ENCODE assay signal across 8 cellular contexts in the genomic region with DNA sequence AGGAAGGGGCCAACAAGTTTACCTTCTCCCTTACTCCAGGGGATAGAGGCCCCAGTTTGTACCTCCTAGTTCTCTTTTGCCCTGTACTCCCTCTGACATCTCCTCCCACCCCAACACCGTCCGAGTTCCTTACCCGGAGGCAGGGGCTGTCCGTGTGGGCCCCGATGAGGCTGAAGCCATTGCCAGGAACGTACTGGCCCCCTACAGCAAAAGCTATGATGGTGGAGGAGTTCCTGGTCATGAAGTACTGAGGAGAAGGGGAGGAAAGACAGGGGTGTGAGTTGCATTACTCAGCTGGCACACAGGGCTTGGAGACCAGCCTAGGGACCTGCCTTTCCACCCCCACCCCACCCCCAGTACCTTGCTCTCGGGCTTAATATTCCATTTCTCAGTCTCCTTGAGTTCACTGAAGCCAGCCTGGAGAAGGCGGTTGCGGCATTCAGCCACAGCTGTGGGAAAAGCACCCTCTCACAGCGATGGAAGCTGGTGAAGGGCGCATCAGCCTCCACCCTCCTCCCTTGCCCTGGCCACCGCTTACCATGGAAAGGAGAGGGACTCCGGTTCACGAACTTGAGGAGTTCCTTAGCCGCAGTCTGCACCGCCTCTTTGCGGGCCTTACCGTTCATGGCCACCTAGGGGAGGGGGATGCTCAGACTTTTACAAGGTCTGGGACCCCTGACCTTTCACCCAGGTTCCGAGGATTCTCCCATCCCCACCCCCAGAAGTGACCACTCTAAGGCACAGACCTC. TPM values are rescaled to one million over a fixed set of nuclear protein-coding genes. Genes with fewer than 3 reads are reported as not detected.
DNase-seq lines count a peak whose midpoint lies in the region; ATAC-seq and TF ChIP-seq lines count a peak whose summit lies in the region.

No MANE protein-coding gene starts in this region.

- H3K36me3 ChIP-seq in iPS DF 6.9 (ENCODE audit: control insufficient read depth, insufficient read depth, low read length): peaks cover 25% of the 10 kb centered on the region

- no peaks in the 10 kb centered on the region for H3K9me3 ChIP-seq in iPS DF 6.9 (ENCODE audit: control insufficient read depth, insufficient read depth, low read length)

- ATAC-seq in activated CD8-positive, alpha-beta T cell treated with anti-CD3 and anti-CD28 coated beads, Interleukin-2, amount 10 ng/mL, durations not matched to agents 7 days and 5 days: no peak

- H3K4me3 ChIP-seq in HL-60 (replicated peaks; ENCODE audit: insufficient read depth, low read length) (peak overlapping the region; percentile 80), iPS DF 6.9 (ENCODE audit: low read length) (peak overlapping the region; percentile 82; the same call in 1 of the 2 replicates)

- POLR2A ChIA-PET in activated CD8-positive, alpha-beta T cell treated with anti-CD3 and anti-CD28 coated beads, Interleukin-2, amount 10 ng/mL, durations not matched to agents 7 days and 5 days (lab: Charles Lee): interaction anchor here (1.4 kb wide), 2 partner anchors 186 to 210 kb away, joined by 4 to 6 read pairs; a partner anchor contains a TSS

- no peaks in the 10 kb centered on the region for H3K4me1 ChIP-seq in iPS DF 6.9 (ENCODE audit: control insufficient read depth, insufficient read depth, low read length)

- H3K27me3 ChIP-seq in HL-60 (ENCODE audit: insufficient read depth, poor library complexity, severe bottlenecking) (no peaks in the 10 kb centered on the region), iPS DF 6.9 (ENCODE audit: control insufficient read depth, insufficient read depth, low read length) (no peaks in the 10 kb centered on the region)

- H3K27ac Mint-ChIP-seq in activated CD8-positive, alpha-beta T cell treated with anti-CD3 and anti-CD28 coated beads, Interleukin-2, amount 10 ng/mL, durations not matched to agents 7 days and 5 days: peak overlapping the region; percentile 96

- DNase-seq in HL-60 (ENCODE audit: low read depth in 1 of 2, low spot score in 1 of 2): no peak
- peak; percentile 26 for DNase-seq in activated CD8-positive, alpha-beta T cell treated with anti-CD3 and anti-CD28 coated beads, Interleukin-2, amount 10 ng/mL, durations not matched to agents 7 days and 5 days
- no peak for DNase-seq in iPS DF 6.9 (ENCODE audit: low read depth, low spot score)
- DNase-seq in stimulated activated CD4-positive, alpha-beta T cell treated with anti-CD3 and anti-CD28 coated beads, Interleukin-2, amount 100 ng/mL, for 24 hours: peak; percentile 18 to 30
- DNase-seq in D341Med (ENCODE audit: low spot score): no peak
- DNase-seq in globus pallidus (ENCODE audit: low spot score): no peak
- DNase-seq in NCI-H1048 (lab: John Stamatoyannopoulos, UW): no peak
- no peak for DNase-seq in GM10266 (ENCODE audit: extremely low spot score)

- H3K4me1 Mint-ChIP-seq in activated CD8-positive, alpha-beta T cell treated with anti-CD3 and anti-CD28 coated beads, Interleukin-2, amount 10 ng/mL, durations not matched to agents 7 days and 5 days (ENCODE audit: low read depth): peaks cover 18% of the 10 kb centered on the region

- peak overlapping the region; percentile 96 for H3K4me3 Mint-ChIP-seq in activated CD8-positive, alpha-beta T cell treated with anti-CD3 and anti-CD28 coated beads, Interleukin-2, amount 10 ng/mL, durations not matched to agents 7 days and 5 days

- CTCF ChIA-PET in activated CD8-positive, alpha-beta T cell treated with anti-CD3 and anti-CD28 coated beads, Interleukin-2, amount 10 ng/mL, durations not matched to agents 7 days and 5 days (lab: Charles Lee): interaction anchor here (2.6 to 2.7 kb wide), 2 partner anchors 92 to 155 kb away, joined by 14 to 16 read pairs; no protein-coding TSS in a partner anchor

- WGBS in iPS DF 6.9 (ENCODE audit: insufficient coverage, insufficient read length): no CpG with 5 or more reads among the region's 19 CpGs

- H3K9me3 Mint-ChIP-seq in activated CD8-positive, alpha-beta T cell treated with anti-CD3 and anti-CD28 coated beads, Interleukin-2, amount 10 ng/mL, durations not matched to agents 7 days and 5 days (ENCODE audit: insufficient read depth): no peaks in the 10 kb centered on the region

- TF ChIP-seq CTCF in HL-60 (IDR thresholded peaks at IDR 0.05; ENCODE audit: insufficient read depth, low read length) (no peak), GM10266 (IDR thresholded peaks at IDR 0.05; ENCODE audit: control insufficient read depth, insufficient read depth, low read depth, missing control alignments) (no peak)

- H3K27ac ChIP-seq in HL-60 (replicated peaks): peak overlapping the region; percentile 85
- no peak overlapping the region for H3K27ac ChIP-seq in iPS DF 6.9 (ENCODE audit: low read length)

- H3K27me3 Mint-ChIP-seq in activated CD8-positive, alpha-beta T cell treated with anti-CD3 and anti-CD28 coated beads, Interleukin-2, amount 10 ng/mL, durations not matched to agents 7 days and 5 days (ENCODE audit: low read depth): no peaks in the 10 kb centered on the region

- peaks cover 25% of the 10 kb centered on the region for H3K36me3 Mint-ChIP-seq in activated CD8-positive, alpha-beta T cell treated with anti-CD3 and anti-CD28 coated beads, Interleukin-2, amount 10 ng/mL, durations not matched to agents 7 days and 5 days (ENCODE audit: low read depth)

RNA-seq across cellular contexts. Expression of a gene that starts 1.0 kb away (rescaled TPM):
- total RNA-seq in activated CD8-positive, alpha-beta T cell treated with anti-CD3 and anti-CD28 coated beads, Interleukin-2, amount 10 ng/mL, durations not matched to agents 7 days and 5 days: 10 to 100 TPM; 58.1 to 59.7 TPM

RNA-seq across cellular contexts. Expression of a gene that starts 31.5 kb away (rescaled TPM):
- total RNA-seq in activated CD8-positive, alpha-beta T cell treated with anti-CD3 and anti-CD28 coated beads, Interleukin-2, amount 10 ng/mL, durations not matched to agents 7 days and 5 days: not detected

RNA-seq across cellular contexts. Expression of a gene that starts 47.9 kb away (rescaled TPM):
- total RNA-seq in activated CD8-positive, alpha-beta T cell treated with anti-CD3 and anti-CD28 coated beads, Interleukin-2, amount 10 ng/mL, durations not matched to agents 7 days and 5 days: 10 to 100 TPM; 10.8 to 11.6 TPM

RNA-seq across cellular contexts. Expression of a gene that starts 54.2 kb away (rescaled TPM):
- not detected for total RNA-seq in activated CD8-positive, alpha-beta T cell treated with anti-CD3 and anti-CD28 coated beads, Interleukin-2, amount 10 ng/mL, durations not matched to agents 7 days and 5 days

Comparison
In these comparisons a context has a peak if more than half of its experiments do, and no peak if none do; other contexts are left out.
1. DNase-seq: peak in activated CD8-positive, alpha-beta T cell treated with anti-CD3 and anti-CD28 coated beads, Interleukin-2, amount 10 ng/mL, durations not matched to agents 7 days and 5 days (single experiment) and stimulated activated CD4-positive, alpha-beta T cell treated with anti-CD3 and anti-CD28 coated beads, Interleukin-2, amount 100 ng/mL, for 24 hours (2 of 2); none in HL-60 (0 of 2), iPS DF 6.9 (single experiment), D341Med (single experiment), globus pallidus (single experiment), NCI-H1048 (single experiment) and GM10266 (single experiment).